9 cellular contexts compared by ENCODE assay signal in genomic region chr18:26574958-26575864, GRCh38. TPM values are rescaled to one million over a fixed set of nuclear protein-coding genes. Genes with fewer than 3 reads are reported as not detected.
DNase-seq lines count a peak whose midpoint lies in the region; ATAC-seq, FAIRE-seq and TF ChIP-seq lines count a peak whose summit lies in the region.
"Had no signal": no experiment of that assay in that cellular context is flagged by ENCODE, and none has a peak within 500 bp of the region (broad histone marks: within the 10 kb centered on the region; RNA-seq: fewer than 3 reads in every experiment).

No MANE protein-coding gene starts in this region.

- 2% methylated on average over 27 of the region's 27 CpGs for WGBS in prostate gland

- peak; percentile 72 for DNase-seq in Caki2 (ENCODE audit: low read depth)
- peak; percentile 8 for DNase-seq in HTR-8/SVneo (ENCODE audit: insufficient read length, low spot score)
- peak; percentile 57 for DNase-seq in left cardiac atrium
- DNase-seq in prostate gland (ENCODE audit: low spot score), result peak; percentile 76
- DNase-seq in HuH-7 (ENCODE audit: low spot score), result no peak
- DNase-seq in NCI-H1436 treated with DMSO at 0.1 percent for 48 hours (lab: John Stamatoyannopoulos, UW), result no peak
- no peak for DNase-seq in T-helper 9 cell

- no peaks in the 10 kb centered on the region for H3K36me3 Mint-ChIP-seq in activated naive CD8-positive, alpha-beta T cell

- intact Hi-C loops in left cardiac atrium (cut with DNase I) (no loop called here), prostate gland (cut with DNase I) (no loop called here)

- no peaks in the 10 kb centered on the region for H3K36me3 ChIP-seq in prostate gland
- H3K36me3 ChIP-seq: Peyer's patch had no signal

- no peak for FAIRE-seq in HTR-8/SVneo (lab: Jason Lieb, UNC)

- peak overlapping the region; percentile 21 to 73 for H3K27ac ChIP-seq in prostate gland
- H3K27ac ChIP-seq: Peyer's patch had no signal

- H3K27me3 Mint-ChIP-seq in activated naive CD8-positive, alpha-beta T cell, result peaks cover 31% of the 10 kb centered on the region

- H3K4me1 ChIP-seq in prostate gland (replicated peaks), result no peaks in the 10 kb centered on the region

- no peaks in the 10 kb centered on the region for H3K27me3 ChIP-seq in prostate gland (replicated peaks; ENCODE audit: insufficient read depth)
- H3K27me3 ChIP-seq: Peyer's patch had no signal

- H3K9me3 Mint-ChIP-seq in activated naive CD8-positive, alpha-beta T cell (ENCODE audit: low read depth), result no peaks in the 10 kb centered on the region

- in situ Hi-C loops in Caki2 (cut with HindIII; ENCODE audit: low pct_unique_long_range_greater_than_20kb, low sequenced_read_pairs), result no loop called here

- TF ChIP-seq POLR2A in prostate gland (IDR thresholded peaks at IDR 0.05), result no peak

- peaks cover 11% of the 10 kb centered on the region for H3K4me1 Mint-ChIP-seq in activated naive CD8-positive, alpha-beta T cell (ENCODE audit: low read depth)

- H3K4me3 Mint-ChIP-seq in activated naive CD8-positive, alpha-beta T cell, result peak overlapping the region; percentile 63

- no peak for TF ChIP-seq CTCF in prostate gland (IDR thresholded peaks at IDR 0.05)

- no peak overlapping the region for H3K27ac Mint-ChIP-seq in activated naive CD8-positive, alpha-beta T cell

- peak overlapping the region; percentile 27 to 30 for H3K4me3 ChIP-seq in prostate gland

- H3K9me3 ChIP-seq in prostate gland, result no peaks in the 10 kb centered on the region
- H3K9me3 ChIP-seq: Peyer's patch had no signal

- peak; percentile 47 to 66 for ATAC-seq in left cardiac atrium

RNA-seq across cellular contexts. Expression of gene KCTD1, which starts 26.9 kb away (rescaled TPM):
- total RNA-seq in Caki2 (2014; rRNA removed; shearing (Covaris generic); ENCODE audit: low replicate concordance), result 14.8 and 38.0 TPM in 2 replicates
- 10 to 100 TPM; 35.6 to 42.2 TPM for total RNA-seq in left cardiac atrium
- total RNA-seq in prostate gland, result 10 to 100 TPM; 24.7 to 40.5 TPM

Comparison
In these comparisons a context has a peak if more than half of its experiments do, and no peak if none do; other contexts are left out.
1. DNase-seq: peak in Caki2 (single experiment), HTR-8/SVneo (single experiment), left cardiac atrium (single experiment) and prostate gland (single experiment); none in HuH-7 (single experiment), NCI-H1436 treated with DMSO at 0.1 percent for 48 hours (single experiment) and T-helper 9 cell (single experiment).